ENCODE assay signal across 8 cellular contexts in genomic region chr7:101542527-101543241, GRCh38.
DNase-seq lines count a peak whose midpoint lies in the region; ATAC-seq and TF ChIP-seq lines count a peak whose summit lies in the region.

No MANE protein-coding gene starts in this region.

- no peaks in the 10 kb centered on the region for H3K9me3 ChIP-seq in SU-DHL-6 (ENCODE audit: insufficient read depth, low read length)

- DNase-seq in DMS114 treated with DMSO at 0.1 percent for 48 hours (lab: John Stamatoyannopoulos, UW; ENCODE audit: unreplicated experiment) (peak; percentile 8), KG1 (lab: John Stamatoyannopoulos, UW) (peak; percentile 3), hypothalamus (lab: John Stamatoyannopoulos, UW) (peak in 41 of 51 donors; percentile 1 to 71 (median 32)), smooth muscle cell of the brain vasculature (ENCODE audit: low read depth, low spot score) (peak; percentile 18)
- DNase-seq in activated naive CD8-positive, alpha-beta T cell treated with anti-CD3 and anti-CD28 coated beads, Interleukin-2, amount 50 U/mL, for 24 hours: peak; percentile 80

- H3K9me2 ChIP-seq in SU-DHL-6 (replicated peaks; ENCODE audit: insufficient read depth, low read length): no peaks in the 10 kb centered on the region

- no peak overlapping the region for H3K9ac ChIP-seq in SU-DHL-6 (ENCODE audit: low read length)

- no peaks in the 10 kb centered on the region for H3K27me3 Mint-ChIP-seq in activated naive CD8-positive, alpha-beta T cell treated with anti-CD3 and anti-CD28 coated beads, Interleukin-2, amount 50 U/mL, for 24 hours

- H3K79me2 ChIP-seq in SU-DHL-6 (ENCODE audit: insufficient read depth, low read length): no peaks in the 10 kb centered on the region

- H3K36me3 Mint-ChIP-seq in activated naive CD8-positive, alpha-beta T cell treated with anti-CD3 and anti-CD28 coated beads, Interleukin-2, amount 50 U/mL, for 24 hours (ENCODE audit: low read depth): no peaks in the 10 kb centered on the region

- no peaks in the 10 kb centered on the region for H3F3A ChIP-seq in SU-DHL-6 (ENCODE audit: insufficient read depth)

- no peak overlapping the region for H3K4me3 ChIP-seq in SU-DHL-6 (ENCODE audit: insufficient read depth, low read length, poor library complexity, severe bottlenecking)

- peak; percentile 90 for TF ChIP-seq CTCF in SU-DHL-6 (IDR thresholded peaks at IDR 0.05; ENCODE audit: insufficient read depth, low read length, poor library complexity, severe bottlenecking)

- H3K27me3 ChIP-seq in SU-DHL-6 (ENCODE audit: low read length): no peaks in the 10 kb centered on the region

- H2AFZ ChIP-seq in SU-DHL-6 (ENCODE audit: low read depth, low read length, severe bottlenecking): no peak overlapping the region

- no peak overlapping the region for H3K27ac ChIP-seq in SU-DHL-6 (ENCODE audit: low read depth, low read length)

- no peaks in the 10 kb centered on the region for H4K20me1 ChIP-seq in SU-DHL-6 (ENCODE audit: low read depth, low read length)

- H3K4me1 Mint-ChIP-seq in activated naive CD8-positive, alpha-beta T cell treated with anti-CD3 and anti-CD28 coated beads, Interleukin-2, amount 50 U/mL, for 24 hours: no peaks in the 10 kb centered on the region

- H3K4me2 ChIP-seq in SU-DHL-6 (ENCODE audit: low read depth, low read length, poor library complexity, severe bottlenecking): no peak overlapping the region

- no peaks in the 10 kb centered on the region for H3K36me3 ChIP-seq in SU-DHL-6 (ENCODE audit: low read length)

- H3K4me3 Mint-ChIP-seq in activated naive CD8-positive, alpha-beta T cell treated with anti-CD3 and anti-CD28 coated beads, Interleukin-2, amount 50 U/mL, for 24 hours: no peak overlapping the region

- ATAC-seq in activated naive CD8-positive, alpha-beta T cell treated with anti-CD3 and anti-CD28 coated beads, Interleukin-2, amount 50 U/mL, for 24 hours: no peak
- ATAC-seq in HG03139 (IDR thresholded peaks at IDR 0.05; ENCODE audit: unreplicated experiment): no peak
- no peak for ATAC-seq in GM21390 (IDR thresholded peaks at IDR 0.05; ENCODE audit: unreplicated experiment)

- H3K9me3 Mint-ChIP-seq in activated naive CD8-positive, alpha-beta T cell treated with anti-CD3 and anti-CD28 coated beads, Interleukin-2, amount 50 U/mL, for 24 hours: no peaks in the 10 kb centered on the region

- H3K27ac Mint-ChIP-seq in activated naive CD8-positive, alpha-beta T cell treated with anti-CD3 and anti-CD28 coated beads, Interleukin-2, amount 50 U/mL, for 24 hours: no peak overlapping the region

Comparison
In these comparisons a context has a peak if more than half of its experiments do, and no peak if none do; other contexts are left out.
1. DNase-seq: peak in every context shown above with its lines; median percentile 80 in activated naive CD8-positive, alpha-beta T cell treated with anti-CD3 and anti-CD28 coated beads, Interleukin-2, amount 50 U/mL, for 24 hours; 32 in hypothalamus; 18 in smooth muscle cell of the brain vasculature; 8 in DMS114 treated with DMSO at 0.1 percent for 48 hours; 3 in KG1.